1 cellular context compared by ENCODE assay signal in the genomic region with DNA sequence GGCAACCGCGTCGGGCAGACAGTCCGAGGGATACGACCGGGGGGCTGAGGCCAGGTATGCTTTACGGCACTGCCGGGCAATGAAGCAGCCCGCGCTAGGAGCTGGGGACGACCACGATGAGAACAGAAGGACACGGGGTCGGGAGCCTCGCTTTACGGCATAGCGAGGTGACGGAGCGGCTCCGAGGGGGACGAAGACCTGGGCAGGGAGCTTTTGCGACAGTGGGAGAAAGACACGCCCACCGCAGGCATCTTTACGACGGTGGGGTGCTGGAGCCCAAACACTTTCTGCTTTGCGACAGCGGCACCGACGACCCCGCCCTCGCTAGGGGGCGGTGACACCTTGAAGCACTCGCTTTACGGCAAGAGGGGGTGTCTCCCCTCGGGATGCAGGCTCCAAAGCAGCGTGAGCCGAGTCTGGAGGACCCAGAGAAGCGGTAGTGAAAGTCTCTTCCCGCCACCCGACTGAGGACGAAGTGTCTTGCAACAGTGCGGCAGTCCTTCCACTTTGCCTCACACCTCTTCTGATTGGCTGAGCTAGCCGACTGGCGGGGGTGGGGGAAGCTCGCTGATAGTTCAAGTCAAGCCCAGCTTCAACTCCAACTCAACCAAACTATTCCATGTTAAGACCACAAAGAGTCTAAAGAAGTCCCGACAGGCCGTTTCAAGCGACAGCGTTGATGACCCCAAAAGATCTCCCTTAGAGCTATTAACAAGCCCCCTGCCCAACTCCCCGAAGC.
TF ChIP-seq lines count a peak whose summit lies in the region.

No MANE protein-coding gene starts in this region.

TF ChIP-seq in GM23338, 12 proteins besides CTCF, POLR2A, EP300 and RAD21:
- TF ChIP-seq, protein P1, sequence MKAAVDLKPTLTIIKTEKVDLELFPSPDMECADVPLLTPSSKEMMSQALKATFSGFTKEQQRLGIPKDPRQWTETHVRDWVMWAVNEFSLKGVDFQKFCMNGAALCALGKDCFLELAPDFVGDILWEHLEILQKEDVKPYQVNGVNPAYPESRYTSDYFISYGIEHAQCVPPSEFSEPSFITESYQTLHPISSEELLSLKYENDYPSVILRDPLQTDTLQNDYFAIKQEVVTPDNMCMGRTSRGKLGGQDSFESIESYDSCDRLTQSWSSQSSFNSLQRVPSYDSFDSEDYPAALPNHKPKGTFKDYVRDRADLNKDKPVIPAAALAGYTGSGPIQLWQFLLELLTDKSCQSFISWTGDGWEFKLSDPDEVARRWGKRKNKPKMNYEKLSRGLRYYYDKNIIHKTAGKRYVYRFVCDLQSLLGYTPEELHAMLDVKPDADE (IDR thresholded peaks at IDR 0.05) = peak; percentile 86
- TF ChIP-seq POLR2AphosphoS5 (IDR thresholded peaks at IDR 0.05; ENCODE audit: low read depth) = peak; percentile 76
- TF ChIP-seq NANOG (IDR thresholded peaks at IDR 0.05; ENCODE audit: borderline replicate concordance) = no peak
TF ChIP-seq in GM23338: peak in this region for 2.
